14 cellular contexts compared by ENCODE assay signal in the genomic region with DNA sequence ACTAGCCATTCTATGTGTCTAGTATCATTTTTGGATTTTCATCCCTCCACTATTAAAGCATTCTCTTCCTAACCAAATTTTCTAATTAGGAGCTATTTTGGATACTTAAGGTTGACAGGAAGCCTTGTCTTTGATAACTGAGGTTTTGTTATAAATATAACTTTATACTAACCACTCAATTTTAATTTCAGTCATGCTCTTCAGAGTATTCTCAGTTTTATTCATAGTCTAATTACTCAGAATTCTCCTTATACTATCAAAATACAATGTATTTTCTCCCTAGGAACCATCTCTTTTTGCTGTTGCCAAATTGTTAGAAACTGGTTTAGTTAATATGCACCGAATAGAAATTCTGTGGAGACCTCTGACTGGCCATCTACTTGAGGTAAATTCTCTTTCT.
DNase-seq lines count a peak whose midpoint lies in the region; ATAC-seq lines count a peak whose summit lies in the region.
"Had no signal": no experiment of that assay in that cellular context is flagged by ENCODE, and none has a peak within 500 bp of the region (broad histone marks: within the 10 kb centered on the region; RNA-seq: fewer than 3 reads in every experiment).

No MANE protein-coding gene starts in this region.

- peak overlapping the region; percentile 44 for H3K27ac Mint-ChIP-seq in activated CD4-positive, alpha-beta memory T cell treated with anti-CD3 and anti-CD28 coated beads for 36 hours
- H3K27ac Mint-ChIP-seq in activated CD4-positive, alpha-beta memory T cell treated with anti-CD3 and anti-CD28 coated beads, Interleukin-2, amount 10 ng/mL, durations not matched to agents 7 days and 5 days: no peak overlapping the region
- peak overlapping the region; percentile 23 for H3K27ac Mint-ChIP-seq in stimulated activated naive CD8-positive, alpha-beta T cell treated with anti-CD3 and anti-CD28 coated beads, Interleukin-15, Interleukin-2, amounts not matched to agents 100 ng/mL and 50 ng/mL, for 24 hours
- peak overlapping the region; percentile 5 for H3K27ac Mint-ChIP-seq in activated T-helper 17 cell treated with anti-CD3 and anti-CD28 coated beads, Interleukin-2, amount 50 U/mL, for 72 hours
- peak overlapping the region; percentile 43 for H3K27ac Mint-ChIP-seq in stimulated activated effector memory CD8-positive, alpha-beta T cell treated with anti-CD3 and anti-CD28 coated beads, Interleukin-12 subunit alpha, Interleukin-12 subunit beta, amount 100 ng/mL, for 72 hours

- peaks cover 12% of the 10 kb centered on the region for H3K4me1 Mint-ChIP-seq in activated CD4-positive, alpha-beta memory T cell treated with anti-CD3 and anti-CD28 coated beads for 36 hours (ENCODE audit: low read depth)
- H3K4me1 Mint-ChIP-seq in activated CD4-positive, alpha-beta memory T cell treated with anti-CD3 and anti-CD28 coated beads, Interleukin-2, amount 10 ng/mL, durations not matched to agents 7 days and 5 days: peaks cover 9% of the 10 kb centered on the region
- peaks cover 5% of the 10 kb centered on the region for H3K4me1 Mint-ChIP-seq in stimulated activated naive CD8-positive, alpha-beta T cell treated with anti-CD3 and anti-CD28 coated beads, Interleukin-15, Interleukin-2, amounts not matched to agents 100 ng/mL and 50 ng/mL, for 24 hours (ENCODE audit: low read depth)
- peaks cover 5% of the 10 kb centered on the region for H3K4me1 Mint-ChIP-seq in activated T-helper 17 cell treated with anti-CD3 and anti-CD28 coated beads, Interleukin-2, amount 50 U/mL, for 72 hours
- peaks cover 7% of the 10 kb centered on the region for H3K4me1 Mint-ChIP-seq in stimulated activated effector memory CD8-positive, alpha-beta T cell treated with anti-CD3 and anti-CD28 coated beads, Interleukin-12 subunit alpha, Interleukin-12 subunit beta, amount 100 ng/mL, for 72 hours
- H3K4me1 Mint-ChIP-seq: H9 had no signal

- no peak for ATAC-seq in stimulated activated naive CD8-positive, alpha-beta T cell treated with anti-CD3 and anti-CD28 coated beads, Interleukin-15, Interleukin-2, amounts not matched to agents 100 U/mL and 50 U/mL, for 24 hours
- no peak for ATAC-seq in activated T-helper 17 cell treated with anti-CD3 and anti-CD28 coated beads, Interleukin-2, amount 50 U/mL, for 72 hours (replicated peaks)
- peak; percentile 43 for ATAC-seq in stimulated activated effector memory CD8-positive, alpha-beta T cell treated with anti-CD3 and anti-CD28 coated beads, Interleukin-12 subunit alpha, Interleukin-12 subunit beta, amount 100 ng/mL, for 72 hours
- ATAC-seq: A549 had no signal

- H3K9me3 Mint-ChIP-seq in activated CD4-positive, alpha-beta memory T cell treated with anti-CD3 and anti-CD28 coated beads for 36 hours: no peaks in the 10 kb centered on the region
- H3K9me3 Mint-ChIP-seq in activated CD4-positive, alpha-beta memory T cell treated with anti-CD3 and anti-CD28 coated beads, Interleukin-2, amount 10 ng/mL, durations not matched to agents 7 days and 5 days: no peaks in the 10 kb centered on the region
- no peaks in the 10 kb centered on the region for H3K9me3 Mint-ChIP-seq in stimulated activated naive CD8-positive, alpha-beta T cell treated with anti-CD3 and anti-CD28 coated beads, Interleukin-15, Interleukin-2, amounts not matched to agents 100 ng/mL and 50 ng/mL, for 24 hours
- no peaks in the 10 kb centered on the region for H3K9me3 Mint-ChIP-seq in activated T-helper 17 cell treated with anti-CD3 and anti-CD28 coated beads, Interleukin-2, amount 50 U/mL, for 72 hours
- no peaks in the 10 kb centered on the region for H3K9me3 Mint-ChIP-seq in stimulated activated effector memory CD8-positive, alpha-beta T cell treated with anti-CD3 and anti-CD28 coated beads, Interleukin-12 subunit alpha, Interleukin-12 subunit beta, amount 100 ng/mL, for 72 hours
- H3K9me3 Mint-ChIP-seq: CD4-positive, alpha-beta memory T cell; H9 had no signal

- no peaks in the 10 kb centered on the region for H3K27me3 Mint-ChIP-seq in activated CD4-positive, alpha-beta memory T cell treated with anti-CD3 and anti-CD28 coated beads for 36 hours
- no peaks in the 10 kb centered on the region for H3K27me3 Mint-ChIP-seq in activated CD4-positive, alpha-beta memory T cell treated with anti-CD3 and anti-CD28 coated beads, Interleukin-2, amount 10 ng/mL, durations not matched to agents 7 days and 5 days
- H3K27me3 Mint-ChIP-seq in stimulated activated naive CD8-positive, alpha-beta T cell treated with anti-CD3 and anti-CD28 coated beads, Interleukin-15, Interleukin-2, amounts not matched to agents 100 ng/mL and 50 ng/mL, for 24 hours: no peaks in the 10 kb centered on the region
- H3K27me3 Mint-ChIP-seq in activated T-helper 17 cell treated with anti-CD3 and anti-CD28 coated beads, Interleukin-2, amount 50 U/mL, for 72 hours: no peaks in the 10 kb centered on the region
- H3K27me3 Mint-ChIP-seq: CD4-positive, alpha-beta memory T cell had no signal

- CTCF ChIA-PET in activated CD4-positive, alpha-beta memory T cell treated with anti-CD3 and anti-CD28 coated beads for 36 hours (lab: Charles Lee): no interaction called here
- CTCF ChIA-PET in activated CD4-positive, alpha-beta memory T cell treated with anti-CD3 and anti-CD28 coated beads, Interleukin-2, amount 10 ng/mL, durations not matched to agents 7 days and 5 days (lab: Charles Lee): interaction anchor here (1.1 kb wide), 1 partner anchor 24 kb away, joined by 3 read pairs; no protein-coding TSS in a partner anchor

- peaks cover 14% of the 10 kb centered on the region for H3K36me3 Mint-ChIP-seq in activated CD4-positive, alpha-beta memory T cell treated with anti-CD3 and anti-CD28 coated beads for 36 hours
- H3K36me3 Mint-ChIP-seq in activated CD4-positive, alpha-beta memory T cell treated with anti-CD3 and anti-CD28 coated beads, Interleukin-2, amount 10 ng/mL, durations not matched to agents 7 days and 5 days (ENCODE audit: low read depth): peaks cover 37% of the 10 kb centered on the region
- H3K36me3 Mint-ChIP-seq in stimulated activated naive CD8-positive, alpha-beta T cell treated with anti-CD3 and anti-CD28 coated beads, Interleukin-15, Interleukin-2, amounts not matched to agents 100 ng/mL and 50 ng/mL, for 24 hours (ENCODE audit: low read depth): peaks cover 50% of the 10 kb centered on the region
- peaks cover 89% of the 10 kb centered on the region for H3K36me3 Mint-ChIP-seq in activated T-helper 17 cell treated with anti-CD3 and anti-CD28 coated beads, Interleukin-2, amount 50 U/mL, for 72 hours (ENCODE audit: low read depth)
- peaks cover 93% of the 10 kb centered on the region for H3K36me3 Mint-ChIP-seq in stimulated activated effector memory CD8-positive, alpha-beta T cell treated with anti-CD3 and anti-CD28 coated beads, Interleukin-12 subunit alpha, Interleukin-12 subunit beta, amount 100 ng/mL, for 72 hours

- no peak overlapping the region for H3K4me3 Mint-ChIP-seq in activated CD4-positive, alpha-beta memory T cell treated with anti-CD3 and anti-CD28 coated beads for 36 hours
- no peak overlapping the region for H3K4me3 Mint-ChIP-seq in activated CD4-positive, alpha-beta memory T cell treated with anti-CD3 and anti-CD28 coated beads, Interleukin-2, amount 10 ng/mL, durations not matched to agents 7 days and 5 days
- H3K4me3 Mint-ChIP-seq in stimulated activated naive CD8-positive, alpha-beta T cell treated with anti-CD3 and anti-CD28 coated beads, Interleukin-15, Interleukin-2, amounts not matched to agents 100 ng/mL and 50 ng/mL, for 24 hours: no peak overlapping the region
- H3K4me3 Mint-ChIP-seq in activated T-helper 17 cell treated with anti-CD3 and anti-CD28 coated beads, Interleukin-2, amount 50 U/mL, for 72 hours: no peak overlapping the region
- no peak overlapping the region for H3K4me3 Mint-ChIP-seq in stimulated activated effector memory CD8-positive, alpha-beta T cell treated with anti-CD3 and anti-CD28 coated beads, Interleukin-12 subunit alpha, Interleukin-12 subunit beta, amount 100 ng/mL, for 72 hours
- H3K4me3 Mint-ChIP-seq: CD4-positive, alpha-beta memory T cell; H9 had no signal

- POLR2A ChIA-PET in activated CD4-positive, alpha-beta memory T cell treated with anti-CD3 and anti-CD28 coated beads for 36 hours (lab: Charles Lee): interaction anchor here (0.7 kb wide), 1 partner anchor 72 kb away, joined by 4 read pairs; no protein-coding TSS in a partner anchor
- POLR2A ChIA-PET in activated CD4-positive, alpha-beta memory T cell treated with anti-CD3 and anti-CD28 coated beads, Interleukin-2, amount 10 ng/mL, durations not matched to agents 7 days and 5 days (lab: Charles Lee): interaction anchor here (1.5 kb wide), 1 partner anchor 76 kb away, joined by 3 read pairs; a partner anchor contains a TSS

- intact Hi-C loops in activated CD4-positive, alpha-beta memory T cell treated with anti-CD3 and anti-CD28 coated beads for 36 hours (cut with micrococcal nuclease): no loop called here

- DNase-seq in activated CD4-positive, alpha-beta memory T cell treated with anti-CD3 and anti-CD28 coated beads for 36 hours: no peak
- DNase-seq in activated CD4-positive, alpha-beta memory T cell treated with anti-CD3 and anti-CD28 coated beads, Interleukin-2, amount 10 ng/mL, durations not matched to agents 7 days and 5 days: no peak
- DNase-seq in stimulated activated naive CD8-positive, alpha-beta T cell treated with anti-CD3 and anti-CD28 coated beads, Interleukin-15, Interleukin-2, amounts not matched to agents 100 U/mL and 50 U/mL, for 24 hours: no peak
- no peak for DNase-seq in stimulated activated effector memory CD8-positive, alpha-beta T cell treated with anti-CD3 and anti-CD28 coated beads, Interleukin-12 subunit alpha, Interleukin-12 subunit beta, amount 100 ng/mL, for 72 hours (ENCODE audit: low spot score in 2 of 2)
- DNase-seq in germinal center (ENCODE audit: low spot score) (no peak), NCI-H1694 treated with DMSO at 0.1 percent for 48 hours (lab: John Stamatoyannopoulos, UW) (no peak)
- DNase-seq: BE2C; CD4-positive, alpha-beta memory T cell; DMS79; GOT3; H9 had no signal
